In the genomic region with DNA sequence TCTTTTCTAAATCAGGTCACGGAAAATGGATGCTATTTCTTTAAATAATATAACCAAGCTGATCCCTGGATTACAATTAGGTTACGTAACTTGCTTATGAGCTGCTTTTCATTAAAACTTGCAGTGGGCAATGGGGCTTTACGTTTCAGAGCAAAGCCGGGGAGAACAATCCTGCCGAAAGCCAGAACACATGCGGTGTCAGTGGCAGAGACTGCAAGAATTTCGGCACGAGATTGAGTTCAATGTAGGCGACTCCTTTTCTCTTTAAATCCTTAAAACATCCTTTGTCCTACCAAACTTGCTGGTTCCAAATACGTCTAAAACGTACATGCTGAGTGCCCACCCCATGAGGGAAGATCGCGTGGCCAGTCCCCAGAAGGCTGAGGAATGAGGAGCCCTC, we compare ENCODE assay signal across 12 cellular contexts. TPM values are rescaled to one million over a fixed set of nuclear protein-coding genes. Genes with fewer than 3 reads are reported as not detected.
DNase-seq lines count a peak whose midpoint lies in the region; ATAC-seq, FAIRE-seq and TF ChIP-seq lines count a peak whose summit lies in the region.
"Had no signal": no experiment of that assay in that cellular context is flagged by ENCODE, and none has a peak within 500 bp of the region (broad histone marks: within the 10 kb centered on the region; RNA-seq: fewer than 3 reads in every experiment).

No MANE protein-coding gene starts in this region.

- H3F3A ChIP-seq in GM23338 (replicated peaks; ENCODE audit: low read depth), result no peaks in the 10 kb centered on the region
- no peaks in the 10 kb centered on the region for H3F3A ChIP-seq in smooth muscle cell (ENCODE audit: low read depth)

- DNase-seq in GM23338 (ENCODE audit: low spot score) (no peak), K562 (ENCODE audit: extremely low read depth in 1 of 4, low spot score in 3 of 4) (no peak), kidney (no peak), smooth muscle cell (lab: John Stamatoyannopoulos, UW; ENCODE audit: unreplicated experiment) (no peak), nephron progenitor cell (no peak), foreskin keratinocyte (no peak), Peyer's patch (no peak)
- DNase-seq: DND-41, islet precursor cell had no signal

- H3K36me3 Mint-ChIP-seq in GM23338 (ENCODE audit: low read depth), result 0 out of 3 replicates have a peak, but pooled peaks cover 3% of the 10 kb centered on the region
- no peaks in the 10 kb centered on the region for H3K36me3 Mint-ChIP-seq in nephron progenitor cell (ENCODE audit: low read depth)

- CTCF ChIA-PET in K562 (lab: Yijun Ruan, JAX; ENCODE audit: low intra/inter-chr PET ratio), result no interaction called here

- H2AFZ ChIP-seq in GM23338 (peak overlapping the region; percentile 85), K562 (ENCODE audit: low read depth, low read length) (peak overlapping the region; percentile 37), smooth muscle cell (ENCODE audit: low read depth) (peak overlapping the region; percentile 11)

- no peak for TF ChIP-seq EP300 in K562 (IDR thresholded peaks at IDR 0.05; ENCODE audit: low read length)

- no peak for TF ChIP-seq CTCF in GM23338 (conservative IDR thresholded peaks at IDR 0.05; ENCODE audit: low read depth in 2 of 2)
- no peak for TF ChIP-seq CTCF in K562 (IDR thresholded peaks at IDR 0.05 in 2 of 3, conservative IDR thresholded peaks at IDR 0.05 in 1 of 3; ENCODE audit: insufficient read depth in 2 of 3, low read depth in 1 of 3, low read length in 3 of 3)
- no peak for TF ChIP-seq CTCF in kidney (IDR thresholded peaks at IDR 0.05; ENCODE audit: borderline replicate concordance, extremely low read depth, insufficient read depth)
- no peak for TF ChIP-seq CTCF in smooth muscle cell (IDR thresholded peaks at IDR 0.05; ENCODE audit: borderline replicate concordance, insufficient read depth, poor library complexity, severe bottlenecking)
- no peak for TF ChIP-seq CTCF in nephron progenitor cell (IDR thresholded peaks at IDR 0.05)
- no peak for TF ChIP-seq CTCF in foreskin keratinocyte (conservative IDR thresholded peaks at IDR 0.05)
- no peak for TF ChIP-seq CTCF in Peyer's patch (IDR thresholded peaks at IDR 0.05)

- no peak for FAIRE-seq in K562 (lab: Jason Lieb, UNC)
- no peak for FAIRE-seq in kidney (lab: Jason Lieb, UNC)
- FAIRE-seq: RCC 7860 had no signal

- H4K20me1 ChIP-seq in GM23338 (replicated peaks; ENCODE audit: insufficient read depth) (no peaks in the 10 kb centered on the region), K562 (replicated peaks; ENCODE audit: control insufficient read depth, insufficient read depth, low read length) (no peaks in the 10 kb centered on the region), smooth muscle cell (ENCODE audit: low read depth) (no peaks in the 10 kb centered on the region)

- in situ Hi-C loops in K562 (cut with MboI), result no loop called here

- peaks cover 8% of the 10 kb centered on the region for H3K9me3 ChIP-seq in K562 (replicated peaks; ENCODE audit: control insufficient read depth, insufficient read depth, low read depth, low read length)
- no peaks in the 10 kb centered on the region for H3K9me3 ChIP-seq in kidney (ENCODE audit: control insufficient read depth in 1 of 2, low read length in 2 of 2)
- peaks cover 7% of the 10 kb centered on the region for H3K9me3 ChIP-seq in smooth muscle cell (replicated peaks; ENCODE audit: low read depth)
- H3K9me3 ChIP-seq in Peyer's patch, result peaks cover 0 to 4% (median 2%) of the 10 kb centered on the region in 4 donors

- ATAC-seq in GM23338, result peak; percentile 38; the same call in 2 of the 3 replicates
- no peak for ATAC-seq in K562
- ATAC-seq in HG03354 (IDR thresholded peaks at IDR 0.05; ENCODE audit: poor library complexity, severe bottlenecking, unreplicated experiment), result no peak
- ATAC-seq in foreskin keratinocyte, result no peak

- H3K4me3 ChIP-seq in GM23338, result no peak overlapping the region
- H3K4me3 ChIP-seq in K562, result no peak overlapping the region
- H3K4me3 ChIP-seq in kidney (ENCODE audit: low read length in 2 of 2), result peak overlapping the region; percentile 55 to 69
- peak overlapping the region; percentile 40 for H3K4me3 ChIP-seq in smooth muscle cell
- H3K4me3 ChIP-seq in Peyer's patch, result peak overlapping the region in 2 of 4 donors; percentile 6 to 8

- intact Hi-C loops in K562 (cut with micrococcal nuclease) (no loop called here), kidney (cut with DNase I) (no loop called here)

- H3K79me2 ChIP-seq in GM23338 (replicated peaks; ENCODE audit: insufficient read depth) (no peaks in the 10 kb centered on the region), K562 (ENCODE audit: control insufficient read depth, insufficient read depth, low read length) (no peaks in the 10 kb centered on the region), smooth muscle cell (ENCODE audit: low read depth) (no peaks in the 10 kb centered on the region)

- H3K4me3 Mint-ChIP-seq in GM23338, result no peak overlapping the region
- H3K4me3 Mint-ChIP-seq in nephron progenitor cell, result no peak overlapping the region
- H3K4me3 Mint-ChIP-seq: central memory CD8-positive, alpha-beta T cell had no signal

- H3K4me2 ChIP-seq in GM23338 (no peak overlapping the region), K562 (ENCODE audit: insufficient read depth, low read length) (no peak overlapping the region), smooth muscle cell (peak overlapping the region; percentile 74)

- H3K27me3 Mint-ChIP-seq in GM23338 (ENCODE audit: insufficient read depth, low read depth, poor library complexity) (no peaks in the 10 kb centered on the region), nephron progenitor cell (ENCODE audit: low read depth, poor library complexity) (peaks cover 5% of the 10 kb centered on the region)
- H3K27me3 Mint-ChIP-seq: central memory CD8-positive, alpha-beta T cell had no signal

- 0 out of 2 replicates have a peak, but pooled peaks cover 2% of the 10 kb centered on the region for H3K36me3 ChIP-seq in GM23338 (ENCODE audit: insufficient read depth)
- no peaks in the 10 kb centered on the region for H3K36me3 ChIP-seq in K562 (ENCODE audit: control insufficient read depth, insufficient read depth, low read length)
- H3K36me3 ChIP-seq in kidney (ENCODE audit: control insufficient read depth in 1 of 2, insufficient read depth in 2 of 2, low read length in 2 of 2), result no peaks in the 10 kb centered on the region
- H3K36me3 ChIP-seq in smooth muscle cell (ENCODE audit: low read depth), result no peaks in the 10 kb centered on the region
- no peaks in the 10 kb centered on the region for H3K36me3 ChIP-seq in Peyer's patch

- H3K4me1 Mint-ChIP-seq in GM23338 (peaks cover 9% of the 10 kb centered on the region), nephron progenitor cell (peaks cover 11% of the 10 kb centered on the region)

- H3K27ac ChIP-seq in GM23338 (ENCODE audit: low read depth) (no peak overlapping the region), K562 (ENCODE audit: extremely low read depth, low read depth, low read length) (no peak overlapping the region), kidney (ENCODE audit: low read depth in 2 of 2, low read length in 2 of 2) (no peak overlapping the region), smooth muscle cell (ENCODE audit: low read depth) (no peak overlapping the region), foreskin keratinocyte (no peak overlapping the region), Peyer's patch (peak overlapping the region in 1 of 4 donors; percentile 41)

- BruUV-seq in K562 (replicated peaks; lab: Mats Ljungman, UMichigan), result no TSS peak

- H3K27me3 ChIP-seq in GM23338 (ENCODE audit: insufficient read depth) (no peaks in the 10 kb centered on the region), K562 (ENCODE audit: control insufficient read depth in 2 of 2, insufficient read depth in 2 of 2, low read length in 2 of 2) (no peaks in the 10 kb centered on the region; a peak in 1 of 5 replicates), smooth muscle cell (ENCODE audit: low read depth) (no peaks in the 10 kb centered on the region), foreskin keratinocyte (peaks cover 8% of the 10 kb centered on the region), Peyer's patch (no peaks in the 10 kb centered on the region)

- POLR2A ChIA-PET in K562 (lab: Yijun Ruan, JAX), result no interaction called here

- peak overlapping the region; percentile 23; the same call in 1 of the 2 replicates for H3K27ac Mint-ChIP-seq in GM23338
- no peak overlapping the region for H3K27ac Mint-ChIP-seq in nephron progenitor cell

- TF ChIP-seq RAD21 in K562 (CRISPR knock-in tag; conservative IDR thresholded peaks at IDR 0.05 in 1 of 2, IDR thresholded peaks at IDR 0.05 in 1 of 2), result no peak

- no peaks in the 10 kb centered on the region for H3K9me2 ChIP-seq in GM23338 (ENCODE audit: insufficient read depth)

- no peaks in the 10 kb centered on the region for H3K4me1 ChIP-seq in GM23338 (ENCODE audit: insufficient read depth)
- peaks cover 22 to 24% of the 10 kb centered on the region in 2 experiments for H3K4me1 ChIP-seq in K562 (replicated peaks in 1 of 2; ENCODE audit: control insufficient read depth in 2 of 2, insufficient read depth in 2 of 2, low read length in 2 of 2)
- H3K4me1 ChIP-seq in kidney (ENCODE audit: control insufficient read depth in 1 of 2, insufficient read depth in 1 of 2, low read depth in 1 of 2, low read length in 2 of 2), result peaks cover 0 to 3% of the 10 kb centered on the region in 2 donors
- peaks cover 6% of the 10 kb centered on the region for H3K4me1 ChIP-seq in smooth muscle cell (ENCODE audit: low read depth)
- H3K4me1 ChIP-seq in foreskin keratinocyte, result no peaks in the 10 kb centered on the region
- no peaks in the 10 kb centered on the region for H3K4me1 ChIP-seq in Peyer's patch

- WGBS in K562 (ENCODE audit: insufficient coverage, low coverage, missing lambda C conversion rate), result 76% methylated on average over 13 of the region's 13 CpGs
- 59% methylated on average over 13 of the region's 13 CpGs for WGBS in smooth muscle cell (ENCODE audit: low lambda C conversion rate)

- H3K9ac ChIP-seq in K562 (ENCODE audit: insufficient read depth in 1 of 2, low read depth in 2 of 2, low read length in 2 of 2) (no peak overlapping the region), kidney (ENCODE audit: low read length in 2 of 2) (peak overlapping the region in 1 of 2 donors; percentile 40), smooth muscle cell (ENCODE audit: low read depth) (no peak overlapping the region)

- H3K9me3 Mint-ChIP-seq in GM23338 (peaks cover 6% of the 10 kb centered on the region; the same call in 2 of the 3 replicates), nephron progenitor cell (peaks cover 20% of the 10 kb centered on the region)
- H3K9me3 Mint-ChIP-seq: central memory CD8-positive, alpha-beta T cell had no signal

- H3K9me1 ChIP-seq in K562 (ENCODE audit: control insufficient read depth, insufficient read depth, low read length), result no peaks in the 10 kb centered on the region

- TF ChIP-seq POLR2A in K562 (conservative IDR thresholded peaks at IDR 0.05), result no peak
- TF ChIP-seq POLR2A in Peyer's patch (IDR thresholded peaks at IDR 0.05), result no peak

RNA-seq across cellular contexts. Expression of gene NCOA1, which starts 36.8 kb away (rescaled TPM):
- total RNA-seq in GM23338 (2014; rRNA removed; shearing (Covaris generic)), result 13.1 and 15.1 TPM in 2 replicates
- polyA plus RNA-seq in GM23338 (2016; fragmentation: Nextera tagmentation; extraction: Ambion mirVana), result 6.4 and 7.1 TPM in 2 replicates
- 51.3 and 140 TPM in 2 replicates for total RNA-seq in K562 (2011; cell fraction: chromatin; rRNA removed; ENCODE audit: low replicate concordance)
- 21.5 and 31.2 TPM in 2 replicates for total RNA-seq in K562 (2011; cell fraction: nucleolus; rRNA removed)
- 55.1 and 80.0 TPM in 2 replicates for total RNA-seq in K562 (2011; cell fraction: nucleoplasm; rRNA removed)
- total RNA-seq in K562 (2014; rRNA removed), result 8.3 and 12.2 TPM in 2 replicates
- 19.4 and 20.3 TPM in 2 replicates for total RNA-seq in K562 (2014; rRNA removed; fragmentation: Illumina TruSeq; extraction: Trizol)
- 19.9 TPM in 2 replicates for total RNA-seq in K562 (2015; rRNA removed; fragmentation: Illumina TruSeq; extraction: Trizol)
- total RNA-seq in K562 (2021), result 16.2 and 17.0 TPM in 2 replicates
- 22.2 and 25.7 TPM in 2 replicates for polyA plus RNA-seq in K562 (2011; rRNA removed)
- polyA plus RNA-seq in K562 (2011; cell fraction: cytosol; rRNA removed), result 12.8 and 15.5 TPM in 2 replicates
- polyA plus RNA-seq in K562 (2011; cell fraction: nucleus; rRNA removed), result 23.6 and 27.1 TPM in 2 replicates
- 12.6 and 12.9 TPM in 2 replicates for polyA plus RNA-seq in K562 (2012)
- polyA plus RNA-seq in K562 (2014; fragmentation: Illumina TruSeq; extraction: Trizol), result 17.4 and 19.7 TPM in 2 replicates
- polyA plus RNA-seq in K562 (2014; fragmentation: Nextera tagmentation; extraction: Ambion mirVana), result 1 to 10 TPM; 4.9 to 6.2 TPM
- 9.4 and 10.8 TPM in 2 replicates for polyA plus RNA-seq in K562 (2014; rRNA removed)
- 67.5 and 67.7 TPM in 2 replicates for polyA minus RNA-seq in K562 (2011; rRNA and poly(A)+ RNA removed)
- 14.5 and 23.9 TPM in 2 replicates for polyA minus RNA-seq in K562 (2011; cell fraction: cytosol; rRNA and poly(A)+ RNA removed)
- 40.3 and 55.5 TPM in 2 replicates for polyA minus RNA-seq in K562 (2011; cell fraction: nucleus; rRNA and poly(A)+ RNA removed)
- total RNA-seq in kidney, result 41.5 TPM
- 11.6 TPM for polyA plus RNA-seq in kidney (ENCODE audit: insufficient read depth, low read depth, low replicate concordance)
- total RNA-seq in smooth muscle cell, result 11.2 and 21.0 TPM in 2 replicates
- 8.5 and 9.7 TPM in 2 replicates for polyA plus RNA-seq in smooth muscle cell
- 5.3 and 6.0 TPM in 2 replicates for total RNA-seq in foreskin keratinocyte
- polyA plus RNA-seq in foreskin keratinocyte, result 1.0 and 1.1 TPM in 2 replicates
- 10 to 100 TPM; 41.3 to 69.6 (median 54.8) TPM for total RNA-seq in Peyer's patch

Comparison
In these comparisons a context has a peak if more than half of its experiments do, and no peak if none do; other contexts are left out.
1. H2AFZ ChIP-seq: peak in every context shown above with its lines; median percentile 85 in GM23338; 37 in K562; 11 in smooth muscle cell.
2. H3K4me3 ChIP-seq: peak in kidney (2 of 2) and smooth muscle cell (single experiment); none in GM23338 (single experiment) and K562 (single experiment).